ENCODE assay signal across 12 cellular contexts in genomic region chr11:26283852-26284421, GRCh38. TPM values are rescaled to one million over a fixed set of nuclear protein-coding genes. Genes with fewer than 3 reads are reported as not detected.
DNase-seq lines count a peak whose midpoint lies in the region; ATAC-seq and TF ChIP-seq lines count a peak whose summit lies in the region.
"Had no signal": no experiment of that assay in that cellular context is flagged by ENCODE, and none has a peak within 500 bp of the region (broad histone marks: within the 10 kb centered on the region; RNA-seq: fewer than 3 reads in every experiment).

No MANE protein-coding gene starts in this region.

- H3K27me3 ChIP-seq in CD8-positive, alpha-beta T cell (ENCODE audit: insufficient read depth, low read length) = no peaks in the 10 kb centered on the region

- H3K27ac ChIP-seq in CD8-positive, alpha-beta T cell (ENCODE audit: low read depth, low read length) = no peak overlapping the region
- H3K27ac ChIP-seq: spleen had no signal

- H3K36me3 ChIP-seq in CD8-positive, alpha-beta T cell (ENCODE audit: insufficient read depth, low read length) = no peaks in the 10 kb centered on the region
- H3K36me3 ChIP-seq: spleen had no signal

- intact Hi-C loops in CD8-positive, alpha-beta T cell (cut with DNase I, micrococcal nuclease) = loop anchor here in 1 of 2 experiments (2.0 kb wide), 1 partner anchor 1203 kb away; no protein-coding TSS in a partner anchor
- intact Hi-C loops in natural killer cell (cut with micrococcal nuclease) = loop anchor here (2.0 kb wide), 1 partner anchor 1203 kb away; no protein-coding TSS in a partner anchor

- ATAC-seq in CD8-positive, alpha-beta T cell = no peak
- ATAC-seq in natural killer cell = no peak
- ATAC-seq in HG03469 (IDR thresholded peaks at IDR 0.05; ENCODE audit: unreplicated experiment) = no peak

- no peaks in the 10 kb centered on the region for H3K9me3 Mint-ChIP-seq in CD8-positive, alpha-beta T cell
- H3K9me3 Mint-ChIP-seq in IgD-negative memory B cell = no peaks in the 10 kb centered on the region
- H3K9me3 Mint-ChIP-seq in natural killer cell = no peaks in the 10 kb centered on the region

- no peaks in the 10 kb centered on the region for H3K4me1 ChIP-seq in CD8-positive, alpha-beta T cell (ENCODE audit: insufficient read depth, low read length)

- POLR2A ChIA-PET in CD8-positive, alpha-beta T cell (lab: Charles Lee) = no interaction called here

- no peak for DNase-seq in CD8-positive, alpha-beta T cell
- DNase-seq in choroid plexus epithelial cell (ENCODE audit: low read depth) (no peak), natural killer cell (no peak), hepatic stellate cell (ENCODE audit: low spot score) (no peak), medulla oblongata (ENCODE audit: extremely low spot score) (no peak)
- DNase-seq in activated effector memory CD4-positive, alpha-beta T cell treated with Interleukin-2 at 50 U/mL for 16 hours = no peak
- DNase-seq: DMS153, NCI-H1092 had no signal

- no peak overlapping the region for H3K4me3 ChIP-seq in CD8-positive, alpha-beta T cell (ENCODE audit: low read depth, low read length)
- peak overlapping the region; percentile 57 for H3K4me3 ChIP-seq in choroid plexus epithelial cell (ENCODE audit: low read depth, low read length)
- H3K4me3 ChIP-seq: mucosa of descending colon had no signal

- H3K4me3 Mint-ChIP-seq in CD8-positive, alpha-beta T cell = peak overlapping the region; percentile 17
- H3K4me3 Mint-ChIP-seq in IgD-negative memory B cell (peak overlapping the region in 3 of 4 donors; percentile 63 to 82 (median 72)), natural killer cell (peak overlapping the region; percentile 58)

- peaks cover 9% of the 10 kb centered on the region for H3K4me1 Mint-ChIP-seq in CD8-positive, alpha-beta T cell (ENCODE audit: low read depth)
- H3K4me1 Mint-ChIP-seq in IgD-negative memory B cell (peaks cover 0 to 3% (median 3%) of the 10 kb centered on the region in 3 donors), natural killer cell (peaks cover 0 to 8% of the 10 kb centered on the region in 2 donors)

- no peaks in the 10 kb centered on the region for H3K36me3 Mint-ChIP-seq in CD8-positive, alpha-beta T cell
- no peaks in the 10 kb centered on the region for H3K36me3 Mint-ChIP-seq in IgD-negative memory B cell
- no peaks in the 10 kb centered on the region for H3K36me3 Mint-ChIP-seq in natural killer cell

- CTCF ChIA-PET in CD8-positive, alpha-beta T cell (lab: Charles Lee) = interaction anchor here (0.8 to 1.3 kb wide), 3 partner anchors 9 to 42 kb away, joined by 3 to 5 read pairs (median 4); no protein-coding TSS in a partner anchor

- no peaks in the 10 kb centered on the region for H3K9me3 ChIP-seq in CD8-positive, alpha-beta T cell (ENCODE audit: low read length)
- H3K9me3 ChIP-seq: mucosa of descending colon, spleen had no signal

- no peak for TF ChIP-seq CTCF in CD8-positive, alpha-beta T cell (IDR thresholded peaks at IDR 0.05)
- TF ChIP-seq CTCF in choroid plexus epithelial cell (conservative IDR thresholded peaks at IDR 0.05; ENCODE audit: low read depth, low read length) = no peak
- TF ChIP-seq CTCF in natural killer cell (IDR thresholded peaks at IDR 0.05) = no peak

- H3K27me3 Mint-ChIP-seq in CD8-positive, alpha-beta T cell (ENCODE audit: low read depth) = peaks cover 7% of the 10 kb centered on the region
- peaks cover 7% of the 10 kb centered on the region for H3K27me3 Mint-ChIP-seq in IgD-negative memory B cell
- H3K27me3 Mint-ChIP-seq in natural killer cell (ENCODE audit: low read depth in 2 of 2) = no peaks in the 10 kb centered on the region

- H3K27ac Mint-ChIP-seq in CD8-positive, alpha-beta T cell = no peak overlapping the region
- H3K27ac Mint-ChIP-seq in IgD-negative memory B cell (no peak overlapping the region), natural killer cell (no peak overlapping the region)

RNA-seq across cellular contexts. Expression of gene ANO3, which starts 48.0 kb away (rescaled TPM):
- total RNA-seq in CD8-positive, alpha-beta T cell = not detected
- polyA plus RNA-seq in IgD-negative memory B cell = not detected
- total RNA-seq in natural killer cell = not detected

Comparison
In these comparisons a context has a peak if more than half of its experiments do, and no peak if none do; other contexts are left out.
1. H3K4me3 Mint-ChIP-seq: peak in every context shown above with its lines; median percentile 72 in IgD-negative memory B cell; 58 in natural killer cell; 17 in CD8-positive, alpha-beta T cell.